In genomic region chr10:26359670-26360069, GRCh38 we compare ENCODE assay signal across 1 cellular context.
A peak's percentile ranks its signal among the peaks of the same experiment; 100 is the strongest.
TF ChIP-seq lines count a peak whose summit lies in the region.

No MANE protein-coding gene starts in this region.

TF ChIP-seq in HEK293, 187 proteins besides CTCF, POLR2A, EP300 and RAD21 (continued from another document and continues in another):
- TF ChIP-seq PRDM4 (tag by site-specific recombination; IDR thresholded peaks at IDR 0.05) (peak; percentile 66; the same call in 1 of the 2 replicates), OSR2 (tag by site-specific recombination; IDR thresholded peaks at IDR 0.05) (peak; percentile 61; the same call in 1 of the 2 replicates), ZNF112 (tag by site-specific recombination; IDR thresholded peaks at IDR 0.05) (no peak), ZNF202 (tag by site-specific recombination; IDR thresholded peaks at IDR 0.05; ENCODE audit: borderline replicate concordance) (no peak), ZFHX2 (tag by site-specific recombination; conservative IDR thresholded peaks at IDR 0.05) (no peak), ZNF239 (tag by site-specific recombination; IDR thresholded peaks at IDR 0.05) (no peak), ZIC2 (tag by site-specific recombination; IDR thresholded peaks at IDR 0.05) (no peak), ZNF843 (tag by site-specific recombination; IDR thresholded peaks at IDR 0.05) (peak; percentile 76; the same call in 1 of the 2 replicates), ZSCAN5A (tag by site-specific recombination; IDR thresholded peaks at IDR 0.05) (no peak), ZNF18 (tag by site-specific recombination; IDR thresholded peaks at IDR 0.05) (peak; percentile 46; the same call in 1 of the 2 replicates), ZNF292 (tag by site-specific recombination; IDR thresholded peaks at IDR 0.05; ENCODE audit: borderline replicate concordance, low read depth) (no peak), ZNF785 (tag by site-specific recombination; IDR thresholded peaks at IDR 0.05) (no peak), ZNF148 (tag by site-specific recombination; IDR thresholded peaks at IDR 0.05; ENCODE audit: borderline replicate concordance) (no peak), ZNF561 (tag by site-specific recombination; IDR thresholded peaks at IDR 0.05; ENCODE audit: borderline replicate concordance) (no peak), ZNF792 (tag by site-specific recombination; IDR thresholded peaks at IDR 0.05) (no peak), ZNF791 (tag by site-specific recombination; IDR thresholded peaks at IDR 0.05) (no peak), ZNF596 (tag by site-specific recombination; IDR thresholded peaks at IDR 0.05) (no peak; the same call in 1 of the 2 replicates), ZNF394 (tag by site-specific recombination; IDR thresholded peaks at IDR 0.05; ENCODE audit: borderline replicate concordance) (no peak), ZBTB7A (tag by site-specific recombination; IDR thresholded peaks at IDR 0.05; ENCODE audit: low read depth) (no peak), FEZF1 (tag by site-specific recombination; IDR thresholded peaks at IDR 0.05) (peak; percentile 90), ZNF132 (tag by site-specific recombination; IDR thresholded peaks at IDR 0.05; ENCODE audit: borderline replicate concordance) (no peak), ZNF324 (tag by site-specific recombination; IDR thresholded peaks at IDR 0.05) (no peak), ZFP69B (tag by site-specific recombination; IDR thresholded peaks at IDR 0.05) (no peak), ZNF645 (tag by site-specific recombination; IDR thresholded peaks at IDR 0.05) (no peak), SETDB1 (IDR thresholded peaks at IDR 0.05; ENCODE audit: insufficient read length, low read length) (no peak), GLIS1 (tag by site-specific recombination; IDR thresholded peaks at IDR 0.05) (peak; percentile 44; the same call in 1 of the 2 replicates), ZNF747 (tag by site-specific recombination; IDR thresholded peaks at IDR 0.05) (no peak), EGR2 (tag by site-specific recombination; IDR thresholded peaks at IDR 0.05; ENCODE audit: low read depth) (no peak), ZNF280D (tag by site-specific recombination; IDR thresholded peaks at IDR 0.05) (no peak), TCF7L2 (IDR thresholded peaks at IDR 0.05; ENCODE audit: borderline replicate concordance, low read depth, low read length) (peak; percentile 82), ZNF600 (tag by site-specific recombination; IDR thresholded peaks at IDR 0.05) (no peak), MZF1 (tag by site-specific recombination; IDR thresholded peaks at IDR 0.05; ENCODE audit: borderline replicate concordance) (no peak), ZNF707 (tag by site-specific recombination; IDR thresholded peaks at IDR 0.05) (no peak), ZNF121 (tag by site-specific recombination; IDR thresholded peaks at IDR 0.05) (no peak), ZNF664 (tag by site-specific recombination; IDR thresholded peaks at IDR 0.05) (no peak), ZNF174 (tag by site-specific recombination; IDR thresholded peaks at IDR 0.05) (no peak), ATF2 (tag by site-specific recombination; IDR thresholded peaks at IDR 0.05; ENCODE audit: low read depth) (no peak), ZNF677 (tag by site-specific recombination; IDR thresholded peaks at IDR 0.05) (no peak), KLF8 (tag by site-specific recombination; IDR thresholded peaks at IDR 0.05) (no peak), ZNF133 (tag by site-specific recombination; IDR thresholded peaks at IDR 0.05) (no peak), KLF10 (tag by site-specific recombination; IDR thresholded peaks at IDR 0.05) (no peak), HOXC10 (CRISPR knock-in tag; IDR thresholded peaks at IDR 0.05) (no peak), ZNF26 (tag by site-specific recombination; IDR thresholded peaks at IDR 0.05) (no peak), OVOL3 (tag by site-specific recombination; IDR thresholded peaks at IDR 0.05) (0 out of 2 replicates have a peak, but pooled peaks have one; percentile 17), ZNF280C (tag by site-specific recombination; IDR thresholded peaks at IDR 0.05) (no peak), SP7 (tag by site-specific recombination; IDR thresholded peaks at IDR 0.05) (no peak), ZNF501 (tag by site-specific recombination; IDR thresholded peaks at IDR 0.05) (no peak), HOXD13 (CRISPR knock-in tag; IDR thresholded peaks at IDR 0.05; ENCODE audit: borderline replicate concordance) (no peak), ZNF311 (tag by site-specific recombination; IDR thresholded peaks at IDR 0.05; ENCODE audit: borderline replicate concordance) (no peak), ZNF529 (tag by site-specific recombination; IDR thresholded peaks at IDR 0.05; ENCODE audit: insufficient replicate concordance) (no peak), ZNF670 (tag by site-specific recombination; IDR thresholded peaks at IDR 0.05; ENCODE audit: low read depth) (no peak), ZNF549 (tag by site-specific recombination; IDR thresholded peaks at IDR 0.05) (no peak)
